Comparison of ENCODE assay signal across 19 cellular contexts in the genomic region with DNA sequence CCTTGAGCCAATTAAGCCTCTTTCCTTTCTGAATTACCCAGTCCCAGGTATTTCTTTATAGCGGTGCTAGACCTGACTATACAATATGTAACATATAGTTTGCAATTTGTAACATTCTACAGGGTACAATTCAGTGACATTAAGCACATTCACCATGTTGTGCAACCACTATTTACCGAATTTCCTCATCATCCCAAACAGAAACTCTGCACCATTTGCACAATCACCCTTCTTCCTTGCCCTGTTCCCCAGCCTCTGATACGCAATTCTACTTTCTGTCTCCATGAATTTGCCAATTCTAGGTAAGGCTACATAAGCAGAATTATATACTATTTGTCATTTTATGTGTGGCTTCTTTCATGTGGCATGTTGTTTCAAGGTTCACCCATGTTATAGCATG. TPM values are rescaled to one million over a fixed set of nuclear protein-coding genes. Genes with fewer than 3 reads are reported as not detected.
"Had no signal": no experiment of that assay in that cellular context is flagged by ENCODE, and none has a peak within 500 bp of the region (broad histone marks: within the 10 kb centered on the region; RNA-seq: fewer than 3 reads in every experiment).

No MANE protein-coding gene starts in this region.

- H3K27me3 ChIP-seq: uterus had no signal

- ATAC-seq: activated T-cell treated with anti-CD3 and anti-CD28 coated beads, Interleukin-2, amount 50 U/mL, for 4 hours; esophagus mucosa had no signal

- H3K36me3 ChIP-seq: stomach, thoracic aorta, uterus had no signal

- DNase-seq: activated CD4-positive, alpha-beta memory T cell treated with anti-CD3 and anti-CD28 coated beads for 36 hours; activated gamma-delta T cell treated with Interleukin-2 at 50 U/mL for 16 hours; activated naive CD8-positive, alpha-beta T cell treated with anti-CD3 and anti-CD28 coated beads for 36 hours; activated T-cell treated with anti-CD3 and anti-CD28 coated beads, Interleukin-2, amount 50 U/mL, for 4 hours; anterior cingulate cortex; dorsolateral prefrontal cortex; immature natural killer cell; mesenchymal stem cell; nephron progenitor cell; stimulated activated CD4-positive, alpha-beta T cell treated with anti-CD3 and anti-CD28 coated beads, Interleukin-4, amount 100 ng/mL, for 4 hours; stomach; T1000; uterus had no signal

- H3K27ac ChIP-seq: thoracic aorta, uterus, VCaP had no signal

- H3K4me1 ChIP-seq: stomach, uterus had no signal

- H3K4me3 ChIP-seq: dorsolateral prefrontal cortex, stomach, thoracic aorta, uterus had no signal

- H3K9me3 ChIP-seq: stomach, thoracic aorta, uterus had no signal

RNA-seq across cellular contexts. Expression of gene SIGLEC10, which starts 13.7 kb away (rescaled TPM):
- total RNA-seq: activated naive CD8-positive, alpha-beta T cell treated with anti-CD3 and anti-CD28 coated beads for 36 hours; chondrocyte; osteocyte; pulmonary artery endothelial cell had no signal

RNA-seq across cellular contexts. Expression of gene SIGLEC8, which starts 27.1 kb away (rescaled TPM):
- total RNA-seq: activated CD4-positive, alpha-beta memory T cell treated with anti-CD3 and anti-CD28 coated beads for 36 hours; activated naive CD8-positive, alpha-beta T cell treated with anti-CD3 and anti-CD28 coated beads for 36 hours; activated T-cell treated with anti-CD3 and anti-CD28 coated beads, Interleukin-2, amount 50 U/mL, for 4 hours; chondrocyte; esophagus mucosa; osteocyte; pulmonary artery endothelial cell had no signal

RNA-seq across cellular contexts. Expression of gene C19orf84, which starts 40.7 kb away (rescaled TPM):
- total RNA-seq: activated CD4-positive, alpha-beta memory T cell treated with anti-CD3 and anti-CD28 coated beads for 36 hours; activated T-cell treated with anti-CD3 and anti-CD28 coated beads, Interleukin-2, amount 50 U/mL, for 4 hours; chondrocyte; esophagus mucosa; osteocyte; pulmonary artery endothelial cell; stomach; uterus had no signal

RNA-seq across cellular contexts. Expression of gene LIM2, which starts 43.4 kb away (rescaled TPM):
- total RNA-seq: activated naive CD8-positive, alpha-beta T cell treated with anti-CD3 and anti-CD28 coated beads for 36 hours; chondrocyte; dorsolateral prefrontal cortex; esophagus mucosa; osteocyte; pulmonary artery endothelial cell; stomach; thoracic aorta; uterus had no signal

RNA-seq across cellular contexts. Expression of gene CEACAM18, which starts 47.2 kb away (rescaled TPM):
- total RNA-seq: activated CD4-positive, alpha-beta memory T cell treated with anti-CD3 and anti-CD28 coated beads for 36 hours; activated naive CD8-positive, alpha-beta T cell treated with anti-CD3 and anti-CD28 coated beads for 36 hours; activated T-cell treated with anti-CD3 and anti-CD28 coated beads, Interleukin-2, amount 50 U/mL, for 4 hours; chondrocyte; dorsolateral prefrontal cortex; esophagus mucosa; osteocyte; pulmonary artery endothelial cell; stomach; thoracic aorta; uterus had no signal
